In genomic region chr17:20908373-20909273, GRCh38 we compare ENCODE assay signal across 8 cellular contexts.
DNase-seq lines count a peak whose midpoint lies in the region; TF ChIP-seq lines count a peak whose summit lies in the region.

No MANE protein-coding gene starts in this region.

- peak; percentile 84 for DNase-seq in ELR (ENCODE audit: low read depth)
- peak; percentile 67 for DNase-seq in NCI-H1436 treated with DMSO at 0.1 percent for 48 hours (lab: John Stamatoyannopoulos, UW)
- peak; percentile 79 for DNase-seq in MCF 10A (ENCODE audit: unreplicated experiment)
- DNase-seq in skeletal muscle cell (ENCODE audit: low read depth), result peak; percentile 20
- no peak for DNase-seq in RPMI8226

- H3K36me3 ChIP-seq in HEK293 (ENCODE audit: control insufficient read depth in 2 of 2, insufficient read depth in 1 of 2, low read length in 2 of 2) (no peaks in the 10 kb centered on the region), iPS-15b (ENCODE audit: control insufficient read depth, insufficient read depth, low read length) (no peaks in the 10 kb centered on the region)

- H3K27ac Mint-ChIP-seq in MCF 10A (ENCODE audit: low read depth, unreplicated experiment), result peak overlapping the region; percentile 51

- H3K4me3 ChIP-seq in HEK293 (ENCODE audit: low read depth, low read length), result peak overlapping the region; percentile 32
- peak overlapping the region; percentile 28 for H3K4me3 ChIP-seq in iPS-15b (ENCODE audit: low read depth, low read length)
- H3K4me3 ChIP-seq in skeletal muscle cell (ENCODE audit: low read depth, low read length), result peak overlapping the region; percentile 52

- no peaks in the 10 kb centered on the region for H3K36me3 Mint-ChIP-seq in MCF 10A (ENCODE audit: insufficient read depth, unreplicated experiment)

- H3K9ac ChIP-seq in iPS-15b (ENCODE audit: low read depth, low read length), result no peak overlapping the region

- no peaks in the 10 kb centered on the region for H3K9me3 ChIP-seq in HEK293 (ENCODE audit: control insufficient read depth, insufficient read depth, low read depth, low read length)
- no peaks in the 10 kb centered on the region for H3K9me3 ChIP-seq in iPS-15b (ENCODE audit: control insufficient read depth, insufficient read depth, low read length)

- H3K4me1 ChIP-seq in HEK293 (ENCODE audit: control insufficient read depth, insufficient read depth, low read length) (0 out of 2 replicates have a peak, but pooled peaks cover 2% of the 10 kb centered on the region), iPS-15b (ENCODE audit: control insufficient read depth, insufficient read depth, low read length) (no peaks in the 10 kb centered on the region)

- peaks cover 10% of the 10 kb centered on the region for H3K4me1 Mint-ChIP-seq in MCF 10A (ENCODE audit: insufficient read depth, unreplicated experiment)

- H3K4me3 Mint-ChIP-seq in MCF 10A (ENCODE audit: unreplicated experiment), result peak overlapping the region; percentile 73

- POLR2A ChIA-PET in HEK293 (lab: Yijun Ruan, JAX), result interaction anchor here (0.6 to 1.3 kb wide), 2 partner anchors 11 to 28 kb away, joined by 3 read pairs; no protein-coding TSS in a partner anchor
- POLR2A ChIA-PET in MCF 10A (lab: Yijun Ruan, JAX), result interaction anchor here (1.7 kb wide), 1 partner anchor 28 kb away, joined by 14 read pairs; no protein-coding TSS in a partner anchor

- H3K27me3 Mint-ChIP-seq in MCF 10A (ENCODE audit: insufficient read depth, unreplicated experiment), result no peaks in the 10 kb centered on the region

- H3K27me3 ChIP-seq in iPS-15b (ENCODE audit: control insufficient read depth, insufficient read depth, low read length), result no peaks in the 10 kb centered on the region

- H3K9me3 Mint-ChIP-seq in MCF 10A (ENCODE audit: unreplicated experiment), result no peaks in the 10 kb centered on the region

- intact Hi-C loops in MCF 10A (cut with micrococcal nuclease), result loop anchor here (1.0 kb wide), 2 partner anchors 27 to 85 kb away; no protein-coding TSS in a partner anchor

- CTCF ChIA-PET in HEK293 (lab: Yijun Ruan, JAX) (interaction anchor here (0.6 to 1.1 kb wide), 3 partner anchors 8 to 98 kb away, joined by 3 to 4 read pairs (median 3); no protein-coding TSS in a partner anchor), MCF 10A (lab: Yijun Ruan, JAX) (interaction anchor here (0.7 to 1.2 kb wide), 4 partner anchors 26 to 1965 kb away, joined by 3 to 4 read pairs (median 4); no protein-coding TSS in a partner anchor)

- peak; percentile 70 for TF ChIP-seq CTCF in HEK293 (tag by site-specific recombination; IDR thresholded peaks at IDR 0.05)
- peak; percentile 25; the same call in 1 of the 2 replicates for TF ChIP-seq CTCF in VCaP (conservative IDR thresholded peaks at IDR 0.05)
- TF ChIP-seq CTCF in MCF 10A (IDR thresholded peaks at IDR 0.05; ENCODE audit: unreplicated experiment), result peak; percentile 60

- BruUV-seq in MCF 10A (replicated peaks; lab: Mats Ljungman, UMichigan), result no TSS peak

- peak overlapping the region; percentile 67 for H3K27ac ChIP-seq in HEK293 (ENCODE audit: extremely low read depth, low read depth, low read length)
- peak overlapping the region; percentile 52 for H3K27ac ChIP-seq in VCaP

TF ChIP-seq in HEK293, 187 proteins besides CTCF, POLR2A, EP300 and RAD21 (continues in another document):
- TF ChIP-seq SP7 (tag by site-specific recombination; IDR thresholded peaks at IDR 0.05) (peak; percentile 50), ZFHX2 (tag by site-specific recombination; conservative IDR thresholded peaks at IDR 0.05) (no peak), SP2 (tag by site-specific recombination; IDR thresholded peaks at IDR 0.05) (peak; percentile 24; the same call in 1 of the 2 replicates), ZNF157 (tag by site-specific recombination; IDR thresholded peaks at IDR 0.05) (no peak), ZNF792 (tag by site-specific recombination; IDR thresholded peaks at IDR 0.05) (no peak), KLF16 (tag by site-specific recombination; IDR thresholded peaks at IDR 0.05) (peak; percentile 37; the same call in 1 of the 2 replicates), ZNF404 (tag by site-specific recombination; IDR thresholded peaks at IDR 0.05) (no peak), HOXD13 (CRISPR knock-in tag; IDR thresholded peaks at IDR 0.05; ENCODE audit: borderline replicate concordance) (no peak), ZNF350 (tag by site-specific recombination; IDR thresholded peaks at IDR 0.05) (no peak), KLF7 (tag by site-specific recombination; IDR thresholded peaks at IDR 0.05; ENCODE audit: borderline replicate concordance) (no peak), ELK4 (IDR thresholded peaks at IDR 0.05; ENCODE audit: borderline replicate concordance, low read depth, low read length) (no peak), ZNF426 (tag by site-specific recombination; IDR thresholded peaks at IDR 0.05) (no peak), ZNF223 (tag by site-specific recombination; IDR thresholded peaks at IDR 0.05) (no peak), ZNF701 (tag by site-specific recombination; IDR thresholded peaks at IDR 0.05) (no peak), ZNF626 (tag by site-specific recombination; IDR thresholded peaks at IDR 0.05) (no peak), ZNF501 (tag by site-specific recombination; IDR thresholded peaks at IDR 0.05) (0 out of 2 replicates have a peak, but pooled peaks have one; percentile 55), SCRT1 (tag by site-specific recombination; IDR thresholded peaks at IDR 0.05; ENCODE audit: borderline replicate concordance) (no peak), ZNF140 (tag by site-specific recombination; IDR thresholded peaks at IDR 0.05) (no peak), ZNF274 (IDR thresholded peaks at IDR 0.05; ENCODE audit: low read length) (no peak), ZNF274 (tag by site-specific recombination; IDR thresholded peaks at IDR 0.05; ENCODE audit: borderline replicate concordance) (no peak), ZNF184 (tag by site-specific recombination; IDR thresholded peaks at IDR 0.05) (no peak), ZNF169 (tag by site-specific recombination; IDR thresholded peaks at IDR 0.05) (no peak), KLF10 (tag by site-specific recombination; IDR thresholded peaks at IDR 0.05) (no peak; the same call in 1 of the 2 replicates), ZNF692 (tag by site-specific recombination; IDR thresholded peaks at IDR 0.05) (peak; percentile 53; the same call in 1 of the 2 replicates), MYNN (tag by site-specific recombination; IDR thresholded peaks at IDR 0.05; ENCODE audit: borderline replicate concordance) (no peak), ZNF133 (tag by site-specific recombination; IDR thresholded peaks at IDR 0.05) (no peak), ZNF549 (tag by site-specific recombination; IDR thresholded peaks at IDR 0.05) (no peak), ZNF837 (tag by site-specific recombination; IDR thresholded peaks at IDR 0.05) (no peak), ZNF558 (tag by site-specific recombination; IDR thresholded peaks at IDR 0.05) (no peak), BCL11A (tag by site-specific recombination; IDR thresholded peaks at IDR 0.05; ENCODE audit: low read depth) (peak; percentile 70; the same call in 1 of the 2 replicates), ZSCAN16 (tag by site-specific recombination; IDR thresholded peaks at IDR 0.05) (no peak), ZNF311 (tag by site-specific recombination; IDR thresholded peaks at IDR 0.05; ENCODE audit: borderline replicate concordance) (no peak), ZNF707 (tag by site-specific recombination; IDR thresholded peaks at IDR 0.05) (no peak)
- TF ChIP-seq, protein P1, sequence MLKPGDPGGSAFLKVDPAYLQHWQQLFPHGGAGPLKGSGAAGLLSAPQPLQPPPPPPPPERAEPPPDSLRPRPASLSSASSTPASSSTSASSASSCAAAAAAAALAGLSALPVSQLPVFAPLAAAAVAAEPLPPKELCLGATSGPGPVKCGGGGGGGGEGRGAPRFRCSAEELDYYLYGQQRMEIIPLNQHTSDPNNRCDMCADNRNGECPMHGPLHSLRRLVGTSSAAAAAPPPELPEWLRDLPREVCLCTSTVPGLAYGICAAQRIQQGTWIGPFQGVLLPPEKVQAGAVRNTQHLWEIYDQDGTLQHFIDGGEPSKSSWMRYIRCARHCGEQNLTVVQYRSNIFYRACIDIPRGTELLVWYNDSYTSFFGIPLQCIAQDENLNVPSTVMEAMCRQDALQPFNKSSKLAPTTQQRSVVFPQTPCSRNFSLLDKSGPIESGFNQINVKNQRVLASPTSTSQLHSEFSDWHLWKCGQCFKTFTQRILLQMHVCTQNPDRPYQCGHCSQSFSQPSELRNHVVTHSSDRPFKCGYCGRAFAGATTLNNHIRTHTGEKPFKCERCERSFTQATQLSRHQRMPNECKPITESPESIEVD (tag by site-specific recombination; IDR thresholded peaks at IDR 0.05), result no peak
